13 cellular contexts compared by ENCODE assay signal in genomic region chrX:34884693-34885277, GRCh38. TPM values are rescaled to one million over a fixed set of nuclear protein-coding genes. Genes with fewer than 3 reads are reported as not detected.
DNase-seq lines count a peak whose midpoint lies in the region; ATAC-seq and TF ChIP-seq lines count a peak whose summit lies in the region.
"Had no signal": no experiment of that assay in that cellular context is flagged by ENCODE, and none has a peak within 500 bp of the region (broad histone marks: within the 10 kb centered on the region; RNA-seq: fewer than 3 reads in every experiment).

No MANE protein-coding gene starts in this region.

- no TSS peak for BruUV-seq in IMR-90 (replicated peaks; lab: Mats Ljungman, UMichigan)

- H3K9me1 ChIP-seq in IMR-90 (ENCODE audit: insufficient read depth, low read length), result no peaks in the 10 kb centered on the region

- dilution Hi-C loops in IMR-90 (cut with HindIII; ENCODE audit: low sequenced_read_pairs, unreplicated experiment), result no loop called here

- H2AK5ac ChIP-seq in IMR-90 (ENCODE audit: low read depth, low read length), result no peak overlapping the region

- peak overlapping the region; percentile 78; the same call in 1 of the 2 replicates for H2BK120ac ChIP-seq in IMR-90 (ENCODE audit: low read depth, low read length)

- TF ChIP-seq POLR2A in IMR-90 (IDR thresholded peaks at IDR 0.05; ENCODE audit: low read depth, low read length), result no peak
- no peak for TF ChIP-seq POLR2A in erythroblast (IDR thresholded peaks at IDR 0.05; ENCODE audit: low read length)

- no peaks in the 10 kb centered on the region for H3K79me2 ChIP-seq in hepatocyte

- H3K4me1 ChIP-seq in IMR-90 (ENCODE audit: control insufficient read depth, insufficient read depth, low read length) (peaks cover 3% of the 10 kb centered on the region; the same call in 1 of the 2 replicates), hepatocyte (ENCODE audit: insufficient read depth) (no peaks in the 10 kb centered on the region)

- no peaks in the 10 kb centered on the region for H3K9me3 Mint-ChIP-seq in endothelial cell (ENCODE audit: unreplicated experiment)
- no peaks in the 10 kb centered on the region for H3K9me3 Mint-ChIP-seq in activated naive CD8-positive, alpha-beta T cell treated with anti-CD3 and anti-CD28 coated beads for 36 hours
- H3K9me3 Mint-ChIP-seq: activated naive CD4-positive, alpha-beta T cell treated with anti-CD3 and anti-CD28 coated beads, Interleukin-2, amount 10 ng/mL, durations not matched to agents 7 days and 5 days had no signal

- no CpG with 5 or more reads among the region's 2 CpGs for WGBS in IMR-90 (ENCODE audit: extremely low coverage in 2 of 2, insufficient read length in 1 of 2), 2 experiments
- WGBS in hepatocyte (ENCODE audit: low lambda C conversion rate, missing lambda C conversion rate), result 37% methylated on average over 2 of the region's 2 CpGs

- H3K9me2 ChIP-seq in hepatocyte (replicated peaks; ENCODE audit: insufficient read depth), result no peaks in the 10 kb centered on the region

- H2BK5ac ChIP-seq in IMR-90 (ENCODE audit: low read depth, low read length, poor library complexity, severe bottlenecking), result peak overlapping the region; percentile 73

- no peak overlapping the region for H3K14ac ChIP-seq in IMR-90 (replicated peaks; ENCODE audit: low read depth, low read length)

- no peak overlapping the region for H2AK9ac ChIP-seq in IMR-90 (replicated peaks; ENCODE audit: low read depth, low read length, poor library complexity)

- H3K27me3 Mint-ChIP-seq in endothelial cell (ENCODE audit: unreplicated experiment), result no peaks in the 10 kb centered on the region
- no peaks in the 10 kb centered on the region for H3K27me3 Mint-ChIP-seq in activated naive CD8-positive, alpha-beta T cell treated with anti-CD3 and anti-CD28 coated beads for 36 hours
- H3K27me3 Mint-ChIP-seq: activated naive CD4-positive, alpha-beta T cell treated with anti-CD3 and anti-CD28 coated beads, Interleukin-2, amount 10 ng/mL, durations not matched to agents 7 days and 5 days had no signal

- H4K91ac ChIP-seq in IMR-90 (ENCODE audit: insufficient read depth, low read depth, low read length), result no peak overlapping the region

- in situ Hi-C loops in ACHN (cut with HindIII; ENCODE audit: low pct_ligation_motif_present, low pct_unique_long_range_greater_than_20kb, low sequenced_read_pairs) (no loop called here), IMR-90 (cut with MboI; ENCODE audit: low sequenced_read_pairs) (no loop called here)

- H4K20me1 ChIP-seq in IMR-90 (ENCODE audit: insufficient read depth, low read length), result no peaks in the 10 kb centered on the region
- H4K20me1 ChIP-seq in hepatocyte (ENCODE audit: insufficient read depth, poor library complexity, severe bottlenecking), result no peaks in the 10 kb centered on the region

- no peak overlapping the region for H3K9ac ChIP-seq in IMR-90 (ENCODE audit: low read depth, low read length)

- H3K27me3 ChIP-seq in IMR-90 (ENCODE audit: control insufficient read depth, insufficient read depth, low read length) (no peaks in the 10 kb centered on the region), hepatocyte (no peaks in the 10 kb centered on the region)

- H3K23ac ChIP-seq in IMR-90 (ENCODE audit: low read depth, low read length), result no peak overlapping the region

- no peak overlapping the region for H4K5ac ChIP-seq in IMR-90 (ENCODE audit: low read depth, low read length)

- peak; percentile 90 for ATAC-seq in IMR-90 (ENCODE audit: low read depth)

- POLR2A ChIA-PET in IMR-90 (lab: Charles Lee; ENCODE audit: unreplicated experiment), result interaction anchor here (0.6 kb wide), 1 partner anchor 977 kb away, joined by 3 read pairs; no protein-coding TSS in a partner anchor

- no peak overlapping the region for H3K4ac ChIP-seq in IMR-90 (ENCODE audit: low read depth, low read length)

- no peaks in the 10 kb centered on the region for H3K4me1 Mint-ChIP-seq in endothelial cell (ENCODE audit: unreplicated experiment)
- H3K4me1 Mint-ChIP-seq in activated naive CD8-positive, alpha-beta T cell treated with anti-CD3 and anti-CD28 coated beads for 36 hours, result no peaks in the 10 kb centered on the region
- H3K4me1 Mint-ChIP-seq: activated naive CD4-positive, alpha-beta T cell treated with anti-CD3 and anti-CD28 coated beads, Interleukin-2, amount 10 ng/mL, durations not matched to agents 7 days and 5 days had no signal

- no peak overlapping the region; the same call in 1 of the 2 replicates for H3K27ac ChIP-seq in IMR-90 (ENCODE audit: insufficient read depth, low read length)
- H3K27ac ChIP-seq in hepatocyte, result no peak overlapping the region
- H3K27ac ChIP-seq: C4-2B had no signal

- DNase-seq in ACHN (peak; percentile 46), IMR-90 (peak; percentile 88), amniotic stem cell (lab: John Stamatoyannopoulos, UW) (peak; percentile 38), hepatocyte (ENCODE audit: low spot score) (peak; percentile 49), endothelial cell (ENCODE audit: low spot score) (no peak), erythroblast (lab: John Stamatoyannopoulos, UW) (no peak)
- no peak for DNase-seq in activated CD4-positive, CD25-positive, alpha-beta regulatory T cell treated with anti-CD3 and anti-CD28 coated beads, Interleukin-2, amount 50 U/mL, for 72 hours
- no peak for DNase-seq in activated naive CD8-positive, alpha-beta T cell treated with anti-CD3 and anti-CD28 coated beads for 36 hours
- DNase-seq: activated naive CD4-positive, alpha-beta T cell treated with anti-CD3 and anti-CD28 coated beads, Interleukin-2, amount 10 ng/mL, durations not matched to agents 7 days and 5 days; midbrain; NCI-H1092 treated with DMSO at 0.1 percent for 48 hours had no signal

- no peak for TF ChIP-seq RAD21 in IMR-90 (IDR thresholded peaks at IDR 0.05; ENCODE audit: low read length)

- H2BK15ac ChIP-seq in IMR-90 (ENCODE audit: low read depth, low read length), result no peak overlapping the region

- H3K9me3 ChIP-seq in IMR-90 (ENCODE audit: control insufficient read depth, insufficient read depth, low read length) (no peaks in the 10 kb centered on the region), hepatocyte (ENCODE audit: low read depth) (no peaks in the 10 kb centered on the region)

- H3K36me3 Mint-ChIP-seq in endothelial cell (ENCODE audit: low read depth, unreplicated experiment), result no peaks in the 10 kb centered on the region
- no peaks in the 10 kb centered on the region for H3K36me3 Mint-ChIP-seq in activated naive CD8-positive, alpha-beta T cell treated with anti-CD3 and anti-CD28 coated beads for 36 hours
- H3K36me3 Mint-ChIP-seq: activated naive CD4-positive, alpha-beta T cell treated with anti-CD3 and anti-CD28 coated beads, Interleukin-2, amount 10 ng/mL, durations not matched to agents 7 days and 5 days had no signal

- H3K4me2 ChIP-seq in IMR-90 (ENCODE audit: low read depth, low read length) (peak overlapping the region; percentile 71; the same call in 1 of the 2 replicates), hepatocyte (peak overlapping the region; percentile 39)

- no peaks in the 10 kb centered on the region for H3K36me3 ChIP-seq in IMR-90 (ENCODE audit: control insufficient read depth, insufficient read depth, low read length)
- H3K36me3 ChIP-seq in hepatocyte (replicated peaks; ENCODE audit: insufficient read depth, low read depth), result no peaks in the 10 kb centered on the region

- H4K8ac ChIP-seq in IMR-90 (ENCODE audit: low read depth in 2 of 2, low read length in 2 of 2), result peak overlapping the region in 1 of 2 experiments; percentile 47; a peak in 2 of 4 replicates

- TF ChIP-seq CTCF in IMR-90 (conservative IDR thresholded peaks at IDR 0.05; ENCODE audit: low read depth, low read length), result no peak
- no peak for TF ChIP-seq CTCF in hepatocyte (IDR thresholded peaks at IDR 0.05; ENCODE audit: poor library complexity)
- TF ChIP-seq CTCF in endothelial cell (IDR thresholded peaks at IDR 0.05; ENCODE audit: unreplicated experiment), result no peak

- H3K4me3 ChIP-seq in IMR-90 (ENCODE audit: insufficient read depth, low read depth, low read length) (no peak overlapping the region), hepatocyte (no peak overlapping the region)

- CTCF ChIA-PET in IMR-90 (lab: Yijun Ruan, JAX), result no interaction called here

- H3K18ac ChIP-seq in IMR-90 (ENCODE audit: low read depth, low read length), result peak overlapping the region; percentile 31; the same call in 1 of the 2 replicates

- H3K4me3 Mint-ChIP-seq in endothelial cell (ENCODE audit: unreplicated experiment), result no peak overlapping the region
- H3K4me3 Mint-ChIP-seq in activated naive CD8-positive, alpha-beta T cell treated with anti-CD3 and anti-CD28 coated beads for 36 hours, result no peak overlapping the region
- H3K4me3 Mint-ChIP-seq: activated naive CD4-positive, alpha-beta T cell treated with anti-CD3 and anti-CD28 coated beads, Interleukin-2, amount 10 ng/mL, durations not matched to agents 7 days and 5 days had no signal

- H2BK20ac ChIP-seq in IMR-90 (ENCODE audit: low read depth, low read length), result no peak overlapping the region

- H3K27ac Mint-ChIP-seq in endothelial cell (ENCODE audit: unreplicated experiment), result no peak overlapping the region
- no peak overlapping the region for H3K27ac Mint-ChIP-seq in activated naive CD8-positive, alpha-beta T cell treated with anti-CD3 and anti-CD28 coated beads for 36 hours
- H3K27ac Mint-ChIP-seq: activated naive CD4-positive, alpha-beta T cell treated with anti-CD3 and anti-CD28 coated beads, Interleukin-2, amount 10 ng/mL, durations not matched to agents 7 days and 5 days had no signal

- H2AFZ ChIP-seq in IMR-90 (replicated peaks; ENCODE audit: low read length, poor library complexity) (no peak overlapping the region), hepatocyte (no peak overlapping the region)

- no peaks in the 10 kb centered on the region for H3K79me1 ChIP-seq in IMR-90 (ENCODE audit: low read depth in 1 of 2, low read length in 2 of 2)

- intact Hi-C loops in IMR-90 (cut with micrococcal nuclease), result no loop called here

- H3K56ac ChIP-seq in IMR-90 (ENCODE audit: extremely low read depth, insufficient read depth, low read length), result 0 out of 2 replicates have a peak overlapping the region, but pooled peaks have one; percentile 29

TF ChIP-seq in IMR-90, 13 proteins besides CTCF, POLR2A, EP300 and RAD21 (continues in another document):
- TF ChIP-seq MAFK (IDR thresholded peaks at IDR 0.05; ENCODE audit: low read depth, low read length), result 0 out of 2 replicates have a peak, but pooled peaks have one; percentile 6
- TF ChIP-seq MAZ (IDR thresholded peaks at IDR 0.05; ENCODE audit: borderline replicate concordance, low read depth, low read length), result no peak
- peak; percentile 97 for TF ChIP-seq CEBPB (IDR thresholded peaks at IDR 0.05; ENCODE audit: low read depth, low read length)
- no peak for TF ChIP-seq SMC3 (IDR thresholded peaks at IDR 0.05; ENCODE audit: low read depth, low read length)
- peak; percentile 91 for TF ChIP-seq FOS (IDR thresholded peaks at IDR 0.05; ENCODE audit: low read depth, low read length)
- TF ChIP-seq BHLHE40 (IDR thresholded peaks at IDR 0.05; ENCODE audit: low read depth, low read length), result no peak

RNA-seq across cellular contexts. Expression of gene FAM47B, which starts 57.8 kb away (rescaled TPM):
- total RNA-seq in IMR-90 (2012; rRNA removed), result not detected in 2 replicates
- not detected in 2 replicates for polyA plus RNA-seq in IMR-90 (2012; rRNA removed)
- polyA plus RNA-seq in IMR-90 (2012; cell fraction: cytosol; rRNA removed), result not detected in 2 replicates
- polyA plus RNA-seq in IMR-90 (2012; cell fraction: nucleus; rRNA removed; ENCODE audit: low replicate concordance), result not detected in 2 replicates
- total RNA-seq in hepatocyte, result not detected in 2 replicates
- polyA plus RNA-seq in hepatocyte, result not detected in 2 replicates
- total RNA-seq in endothelial cell (ENCODE audit: unreplicated experiment), result not detected
- not detected for total RNA-seq in activated naive CD8-positive, alpha-beta T cell treated with anti-CD3 and anti-CD28 coated beads for 36 hours
- total RNA-seq: subcutaneous adipose tissue had no signal

Comparison
In these comparisons a context has a peak if more than half of its experiments do, and no peak if none do; other contexts are left out.
1. DNase-seq: peak in ACHN (single experiment), IMR-90 (single experiment), amniotic stem cell (single experiment) and hepatocyte (single experiment); none in endothelial cell (single experiment), activated CD4-positive, CD25-positive, alpha-beta regulatory T cell treated with anti-CD3 and anti-CD28 coated beads, Interleukin-2, amount 50 U/mL, for 72 hours (single experiment), erythroblast (0 of 2) and activated naive CD8-positive, alpha-beta T cell treated with anti-CD3 and anti-CD28 coated beads for 36 hours (single experiment).